In the genomic region with DNA sequence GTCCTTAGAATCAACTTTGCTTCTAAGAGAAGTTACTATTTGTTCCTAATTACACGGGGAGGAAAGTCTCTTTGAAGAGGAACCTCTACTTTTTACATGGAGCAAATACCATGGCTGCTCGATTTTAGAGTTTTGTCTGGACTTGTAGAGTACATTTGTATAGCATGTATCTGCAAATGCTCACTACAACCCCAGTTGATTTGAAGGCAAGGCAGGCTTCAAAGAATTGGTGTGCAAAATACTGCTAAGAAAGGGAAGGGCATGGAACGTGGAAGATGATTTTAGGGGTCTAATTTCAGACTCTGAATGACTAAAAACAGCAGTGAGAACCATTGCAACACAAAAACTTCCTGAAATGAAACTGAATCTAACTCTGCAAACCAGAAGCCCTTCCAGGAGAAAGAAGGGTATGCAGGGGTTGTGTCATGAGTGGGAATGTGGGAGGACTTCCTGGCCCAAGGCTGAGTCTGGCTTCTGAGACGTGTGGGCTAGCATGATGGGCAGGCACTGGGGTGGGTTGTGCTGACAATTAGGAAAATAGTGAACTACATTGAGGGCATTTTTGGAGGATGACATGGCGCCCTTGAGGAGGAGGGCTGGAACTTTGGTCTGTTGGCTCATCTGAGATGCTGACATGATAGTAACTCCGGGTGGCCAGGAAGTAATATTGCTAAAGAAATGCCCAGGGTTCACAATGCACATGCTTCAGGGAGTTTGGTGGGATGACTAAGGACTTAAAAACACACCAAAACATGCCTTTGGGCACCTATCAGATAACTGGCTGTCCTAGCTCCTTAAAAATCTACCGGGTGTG, we compare ENCODE assay signal across 13 cellular contexts. TPM values are rescaled to one million over a fixed set of nuclear protein-coding genes. Genes with fewer than 3 reads are reported as not detected.
DNase-seq lines count a peak whose midpoint lies in the region; TF ChIP-seq lines count a peak whose summit lies in the region.
"Had no signal": no experiment of that assay in that cellular context is flagged by ENCODE, and none has a peak within 500 bp of the region (broad histone marks: within the 10 kb centered on the region; RNA-seq: fewer than 3 reads in every experiment).

No MANE protein-coding gene starts in this region.

- DNase-seq in AG04450 (ENCODE audit: low read depth, low spot score) (peak; percentile 33), HT1080 (ENCODE audit: low read depth) (peak; percentile 42), astrocyte of the spinal cord (ENCODE audit: low read depth, low spot score) (peak; percentile 52), medulla oblongata (ENCODE audit: extremely low spot score) (peak; percentile 36), NCI-H524 (lab: John Stamatoyannopoulos, UW) (no peak), NCI-H82 (lab: John Stamatoyannopoulos, UW) (no peak), SHP77 treated with DMSO at 0.1 percent for 48 hours (lab: John Stamatoyannopoulos, UW) (no peak), HuH-7 (ENCODE audit: low spot score) (no peak)
- DNase-seq: activated naive CD4-positive, alpha-beta T cell treated with anti-CD3 and anti-CD28 coated beads for 36 hours; CD4-positive, alpha-beta memory T cell; H7; NCI-H345 had no signal

- H3K27me3 ChIP-seq in AG04450 (ENCODE audit: control insufficient read depth, insufficient read depth, low read length), result no peaks in the 10 kb centered on the region

- CTCF ChIA-PET in AG04450 (lab: Charles Lee), result no interaction called here

- H3K27ac ChIP-seq in AG04450 (ENCODE audit: low read depth, low read length), result peak overlapping the region; percentile 23

- in situ Hi-C loops in astrocyte of the spinal cord (cut with HindIII; ENCODE audit: low sequenced_read_pairs), result no loop called here

- no peak overlapping the region for H3K4me3 ChIP-seq in AG04450 (ENCODE audit: low read depth, low read length)
- H3K4me3 ChIP-seq in astrocyte of the spinal cord (ENCODE audit: low read depth, low read length), result no peak overlapping the region

- POLR2A ChIA-PET in AG04450 (lab: Yijun Ruan, JAX), result interaction anchor here (1.1 kb wide), 1 partner anchor 12 kb away, joined by 6 read pairs; no protein-coding TSS in a partner anchor

- no peak for TF ChIP-seq CTCF in AG04450 (IDR thresholded peaks at IDR 0.05; ENCODE audit: low read depth, low read length)
- TF ChIP-seq CTCF in astrocyte of the spinal cord (IDR thresholded peaks at IDR 0.05; ENCODE audit: low read depth, low read length), result no peak

- H3K9me3 ChIP-seq in AG04450 (ENCODE audit: control insufficient read depth, insufficient read depth, low read length), result peaks cover 7% of the 10 kb centered on the region

RNA-seq across cellular contexts. Expression of gene IL1R2, which starts 18.9 kb away (rescaled TPM):
- polyA plus RNA-seq in AG04450 (2011; rRNA removed), result 0.35 and 0.41 TPM in 2 replicates
- not detected in 2 replicates for polyA minus RNA-seq in AG04450 (2011; rRNA and poly(A)+ RNA removed)
- 0.57 and 0.59 TPM in 2 replicates for total RNA-seq in HT1080 (2014; rRNA removed; shearing (Covaris generic))
- 0.58 and 2.5 TPM in 2 replicates for polyA plus RNA-seq in HT1080 (2015; cell fraction: cytosol; rRNA removed)
- polyA plus RNA-seq in HT1080 (2015; cell fraction: nucleus; rRNA removed), result 0.25 and 0.64 TPM in 2 replicates
- total RNA-seq: CD4-positive, alpha-beta memory T cell; endothelial cell of umbilical vein had no signal
- polyA plus RNA-seq: endothelial cell of umbilical vein had no signal

Comparison
In these comparisons a context has a peak if more than half of its experiments do, and no peak if none do; other contexts are left out.
1. DNase-seq: peak in AG04450 (single experiment), HT1080 (single experiment), astrocyte of the spinal cord (single experiment) and medulla oblongata (single experiment); none in NCI-H524 (0 of 2), NCI-H82 (single experiment), SHP77 treated with DMSO at 0.1 percent for 48 hours (single experiment) and HuH-7 (single experiment).